31 cellular contexts compared by ENCODE assay signal in the genomic region with DNA sequence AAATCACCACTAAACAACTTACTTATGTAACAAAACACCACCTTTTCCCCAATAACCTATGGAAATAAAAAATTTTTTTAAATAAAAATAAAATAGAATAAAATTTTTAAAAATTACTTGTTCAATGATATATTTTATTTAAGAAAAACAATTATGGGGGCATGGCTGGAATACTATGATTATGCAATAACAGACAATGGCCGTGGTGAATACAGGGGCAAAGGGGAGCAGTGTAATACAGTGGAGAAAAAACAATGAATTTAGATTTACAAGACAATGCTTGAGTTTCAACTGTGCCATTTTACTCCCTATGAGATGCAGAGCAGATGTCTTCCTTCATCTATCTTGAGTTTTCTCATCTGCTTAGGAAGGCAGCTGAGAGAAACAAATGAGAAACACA.
"Had no signal": no experiment of that assay in that cellular context is flagged by ENCODE, and none has a peak within 500 bp of the region (broad histone marks: within the 10 kb centered on the region; RNA-seq: fewer than 3 reads in every experiment).

No MANE protein-coding gene starts in this region.

- H3K27me3 ChIP-seq: ascending aorta, breast epithelium, cardiac muscle cell, colonic mucosa, gastroesophageal sphincter had no signal

- H3K27me3 Mint-ChIP-seq: activated B cell treated with CpG ODN at 0.5 μM for 24 hours; activated CD4-positive, alpha-beta memory T cell treated with anti-CD3 and anti-CD28 coated beads for 36 hours; activated CD4-positive, alpha-beta T cell treated with anti-CD3 and anti-CD28 coated beads for 36 hours; activated CD4-positive, alpha-beta T cell treated with anti-CD3 and anti-CD28 coated beads, Interleukin-2, amount 10 ng/mL, durations not matched to agents 24 days and 14 days; activated CD8-positive, alpha-beta memory T cell treated with anti-CD3 and anti-CD28 coated beads, Interleukin-2, amount 10 ng/mL, durations not matched to agents 7 days and 5 days; activated naive CD4-positive, alpha-beta T cell treated with anti-CD3 and anti-CD28 coated beads, Interleukin-2, amount 10 ng/mL, durations not matched to agents 7 days and 5 days; activated naive CD8-positive, alpha-beta T cell treated with anti-CD3 and anti-CD28 coated beads, Interleukin-2, amount 10 ng/mL, durations not matched to agents 7 days and 5 days; T-helper 17 cell had no signal

- H3K36me3 ChIP-seq: breast epithelium, colonic mucosa had no signal

- ATAC-seq: activated CD4-positive, alpha-beta T cell treated with anti-CD3 and anti-CD28 coated beads for 36 hours; activated CD8-positive, alpha-beta memory T cell treated with anti-CD3 and anti-CD28 coated beads, Interleukin-2, amount 10 ng/mL, durations not matched to agents 7 days and 5 days; activated CD8-positive, alpha-beta T cell treated with anti-CD3 and anti-CD28 coated beads, Interleukin-2, amount 10 ng/mL, durations not matched to agents 7 days and 5 days; activated naive CD4-positive, alpha-beta T cell treated with anti-CD3 and anti-CD28 coated beads, Interleukin-2, amount 50 U/mL, for 72 hours; activated T-cell treated with anti-CD3 and anti-CD28 coated beads, Interleukin-2, amount 50 U/mL, for 72 hours; esophagus mucosa; gastroesophageal sphincter; T-helper 17 cell had no signal

- H3K27ac Mint-ChIP-seq: activated B cell treated with CpG ODN at 0.5 μM for 24 hours; activated CD4-positive, alpha-beta memory T cell treated with anti-CD3 and anti-CD28 coated beads for 36 hours; activated CD4-positive, alpha-beta T cell treated with anti-CD3 and anti-CD28 coated beads for 36 hours; activated CD4-positive, alpha-beta T cell treated with anti-CD3 and anti-CD28 coated beads, Interleukin-2, amount 10 ng/mL, durations not matched to agents 24 days and 14 days; activated CD8-positive, alpha-beta memory T cell treated with anti-CD3 and anti-CD28 coated beads, Interleukin-2, amount 10 ng/mL, durations not matched to agents 7 days and 5 days; activated CD8-positive, alpha-beta T cell treated with anti-CD3 and anti-CD28 coated beads, Interleukin-2, amount 10 ng/mL, durations not matched to agents 7 days and 5 days; activated naive CD4-positive, alpha-beta T cell treated with anti-CD3 and anti-CD28 coated beads, Interleukin-2, amount 10 ng/mL, durations not matched to agents 7 days and 5 days; activated naive CD4-positive, alpha-beta T cell treated with anti-CD3 and anti-CD28 coated beads, Interleukin-2, amount 50 U/mL, for 72 hours; activated naive CD8-positive, alpha-beta T cell treated with anti-CD3 and anti-CD28 coated beads, Interleukin-2, amount 10 ng/mL, durations not matched to agents 7 days and 5 days; activated T-cell treated with anti-CD3 and anti-CD28 coated beads, Interleukin-2, amount 50 U/mL, for 72 hours; brain; T-helper 17 cell; T-helper 2 cell treated with Interferon-gamma antibody and Interleukin-4, amounts not matched to agents 5 μg/mL and 100 μg/mL, for 36 hours had no signal

- H3K4me1 ChIP-seq: ascending aorta, breast epithelium, colonic mucosa, gastroesophageal sphincter had no signal

- H3K4me1 Mint-ChIP-seq: activated B cell treated with CpG ODN at 0.5 μM for 24 hours; activated CD4-positive, alpha-beta T cell treated with anti-CD3 and anti-CD28 coated beads for 36 hours; activated CD8-positive, alpha-beta memory T cell treated with anti-CD3 and anti-CD28 coated beads, Interleukin-2, amount 10 ng/mL, durations not matched to agents 7 days and 5 days; activated naive CD4-positive, alpha-beta T cell treated with anti-CD3 and anti-CD28 coated beads, Interleukin-2, amount 10 ng/mL, durations not matched to agents 7 days and 5 days; activated naive CD8-positive, alpha-beta T cell treated with anti-CD3 and anti-CD28 coated beads, Interleukin-2, amount 10 ng/mL, durations not matched to agents 7 days and 5 days; brain; T-helper 17 cell had no signal

- H3K9me3 ChIP-seq: colonic mucosa had no signal

- H3K27ac ChIP-seq: ascending aorta, breast epithelium, cardiac muscle cell, colonic mucosa, gastroesophageal sphincter, WERI-Rb-1 had no signal

- H3K4me3 ChIP-seq: ascending aorta, breast epithelium, cardiac muscle cell, colonic mucosa, gastroesophageal sphincter had no signal

- H3K4me3 Mint-ChIP-seq: activated B cell treated with CpG ODN at 0.5 μM for 24 hours; activated CD4-positive, alpha-beta memory T cell treated with anti-CD3 and anti-CD28 coated beads for 36 hours; activated CD4-positive, alpha-beta T cell treated with anti-CD3 and anti-CD28 coated beads for 36 hours; activated CD4-positive, alpha-beta T cell treated with anti-CD3 and anti-CD28 coated beads, Interleukin-2, amount 10 ng/mL, durations not matched to agents 24 days and 14 days; activated CD8-positive, alpha-beta memory T cell treated with anti-CD3 and anti-CD28 coated beads, Interleukin-2, amount 10 ng/mL, durations not matched to agents 7 days and 5 days; activated CD8-positive, alpha-beta T cell treated with anti-CD3 and anti-CD28 coated beads, Interleukin-2, amount 10 ng/mL, durations not matched to agents 7 days and 5 days; activated naive CD4-positive, alpha-beta T cell treated with anti-CD3 and anti-CD28 coated beads, Interleukin-2, amount 10 ng/mL, durations not matched to agents 7 days and 5 days; activated naive CD8-positive, alpha-beta T cell treated with anti-CD3 and anti-CD28 coated beads, Interleukin-2, amount 10 ng/mL, durations not matched to agents 7 days and 5 days; activated T-cell treated with anti-CD3 and anti-CD28 coated beads, Interleukin-2, amount 50 U/mL, for 72 hours; brain; T-helper 17 cell; T-helper 2 cell treated with Interferon-gamma antibody and Interleukin-4, amounts not matched to agents 5 μg/mL and 100 μg/mL, for 36 hours had no signal

- DNase-seq: activated B cell treated with CpG ODN at 0.5 μM for 24 hours; activated CD4-positive, alpha-beta memory T cell treated with anti-CD3 and anti-CD28 coated beads for 36 hours; activated CD4-positive, alpha-beta T cell treated with anti-CD3 and anti-CD28 coated beads for 36 hours; activated CD4-positive, alpha-beta T cell treated with anti-CD3 and anti-CD28 coated beads, Interleukin-2, amount 10 ng/mL, durations not matched to agents 24 days and 14 days; activated CD4-positive, CD25-positive, alpha-beta regulatory T cell treated with anti-CD3 and anti-CD28 coated beads, Interleukin-2, amount 50 U/mL, for 72 hours; activated CD8-positive, alpha-beta memory T cell treated with anti-CD3 and anti-CD28 coated beads, Interleukin-2, amount 10 ng/mL, durations not matched to agents 7 days and 5 days; activated CD8-positive, alpha-beta memory T cell treated with anti-CD3 and anti-CD28 coated beads, Interleukin-2, amount 50 U/mL, for 4 hours; activated CD8-positive, alpha-beta T cell treated with anti-CD3 and anti-CD28 coated beads, Interleukin-2, amount 10 ng/mL, durations not matched to agents 7 days and 5 days; activated gamma-delta T cell; activated naive CD4-positive, alpha-beta T cell; activated naive CD4-positive, alpha-beta T cell treated with anti-CD3 and anti-CD28 coated beads, Interleukin-2, amount 10 ng/mL, durations not matched to agents 7 days and 5 days; activated naive CD8-positive, alpha-beta T cell treated with anti-CD3 and anti-CD28 coated beads, Interleukin-2, amount 10 ng/mL, durations not matched to agents 7 days and 5 days; activated T-cell treated with anti-CD3 and anti-CD28 coated beads, Interleukin-2, amount 50 U/mL, for 1 hour; activated T-cell treated with anti-CD3 and anti-CD28 coated beads, Interleukin-2, amount 50 U/mL, for 72 hours; central memory CD4-positive, alpha-beta T cell; cerebellar nuclear complex; colonic mucosa; effector CD8-positive, alpha-beta T cell; foreskin melanocyte; T-helper 1 cell; T-helper 17 cell; T1000; WERI-Rb-1 had no signal
